1 cellular context compared by ENCODE assay signal in the genomic region with DNA sequence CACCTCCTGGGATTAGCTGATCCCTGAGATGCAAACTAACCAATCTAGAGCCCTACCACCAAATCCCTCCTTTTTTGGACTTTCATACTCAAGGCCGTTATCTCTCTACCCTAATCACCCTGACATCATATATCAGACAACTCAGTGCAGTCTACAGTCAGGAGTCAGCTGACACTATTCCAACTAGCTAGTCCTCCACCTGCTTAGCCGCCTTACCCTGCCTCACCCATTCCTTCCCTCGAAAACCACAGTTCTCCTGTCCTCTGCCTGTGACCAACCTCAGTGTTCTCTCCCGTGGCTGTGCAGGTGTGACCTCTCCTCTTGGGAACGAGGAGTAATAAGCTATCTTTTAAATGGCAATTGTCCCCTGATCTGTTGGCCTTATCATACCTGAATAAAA.
TF ChIP-seq lines count a peak whose summit lies in the region.

No MANE protein-coding gene starts in this region.

TF ChIP-seq in K562, 482 proteins besides CTCF, POLR2A, EP300 and RAD21 (continued from another document):
- TF ChIP-seq SRF (CRISPR knock-in tag; IDR thresholded peaks at IDR 0.05) (peak in 1 of 2 experiments; percentile 41; a peak in 1 of 4 replicates), ATF7 (IDR thresholded peaks at IDR 0.05) (peak; percentile 44; the same call in 1 of the 2 replicates), MEIS2 (IDR thresholded peaks at IDR 0.05; ENCODE audit: partially characterized antibody) (peak; percentile 45)
